8 cellular contexts compared by ENCODE assay signal in genomic region chr2:237731663-237732062, GRCh38.
DNase-seq lines count a peak whose midpoint lies in the region; ATAC-seq and TF ChIP-seq lines count a peak whose summit lies in the region.

No MANE protein-coding gene starts in this region.

- peak overlapping the region; percentile 9 to 65 for H3K27ac ChIP-seq in left lung
- H3K27ac ChIP-seq in thoracic aorta: peak overlapping the region; percentile 75 to 80
- H3K27ac ChIP-seq in WERI-Rb-1: no peak overlapping the region

- peak overlapping the region; percentile 90 for H3K27ac Mint-ChIP-seq in activated naive CD4-positive, alpha-beta T cell treated with anti-CD3 and anti-CD28 coated beads, Interleukin-2, amount 50 U/mL, for 24 hours

- ATAC-seq in left lung (peak; percentile 63), thoracic aorta (ENCODE audit: insufficient number of reproducible peaks, low FRiP score, low read depth) (peak; percentile 69), HG02588 (IDR thresholded peaks at IDR 0.05; ENCODE audit: unreplicated experiment) (no peak)

- H3K4me1 ChIP-seq in left lung (peaks cover 44 to 100% of the 10 kb centered on the region in 2 donors), thoracic aorta (ENCODE audit: control insufficient read depth in 1 of 2, low read depth in 2 of 2) (peaks cover 32 to 69% of the 10 kb centered on the region in 2 donors)

- H3K9me3 ChIP-seq in left lung (no peaks in the 10 kb centered on the region), thoracic aorta (no peaks in the 10 kb centered on the region), WERI-Rb-1 (ENCODE audit: severe bottlenecking) (no peaks in the 10 kb centered on the region)

- H3K4me3 Mint-ChIP-seq in activated naive CD4-positive, alpha-beta T cell treated with anti-CD3 and anti-CD28 coated beads, Interleukin-2, amount 50 U/mL, for 24 hours: peak overlapping the region; percentile 70

- peaks cover 4% of the 10 kb centered on the region for H3K36me3 Mint-ChIP-seq in activated naive CD4-positive, alpha-beta T cell treated with anti-CD3 and anti-CD28 coated beads, Interleukin-2, amount 50 U/mL, for 24 hours

- DNase-seq in AG08395 (ENCODE audit: low spot score) (peak; percentile 66), LHCN-M2 (ENCODE audit: low read depth) (peak; percentile 82), left lung (no peak), thoracic aorta (ENCODE audit: low spot score) (no peak), WERI-Rb-1 (no peak), mesenteric fat pad (ENCODE audit: low spot score) (no peak)

- no peaks in the 10 kb centered on the region for H3K27me3 Mint-ChIP-seq in activated naive CD4-positive, alpha-beta T cell treated with anti-CD3 and anti-CD28 coated beads, Interleukin-2, amount 50 U/mL, for 24 hours

- intact Hi-C loops in left lung (cut with DNase I): no loop called here

- no peaks in the 10 kb centered on the region for H3K27me3 ChIP-seq in left lung
- H3K27me3 ChIP-seq in thoracic aorta (replicated peaks; ENCODE audit: insufficient read depth): no peaks in the 10 kb centered on the region
- H3K27me3 ChIP-seq in WERI-Rb-1 (ENCODE audit: insufficient read depth, low read depth, severe bottlenecking): no peaks in the 10 kb centered on the region

- H3K4me3 ChIP-seq in left lung: no peak overlapping the region
- H3K4me3 ChIP-seq in thoracic aorta: peak overlapping the region; percentile 18
- H3K4me3 ChIP-seq in WERI-Rb-1 (ENCODE audit: low read depth, low read length): no peak overlapping the region

- TF ChIP-seq CTCF in left lung (IDR thresholded peaks at IDR 0.05): no peak
- no peak for TF ChIP-seq CTCF in thoracic aorta (IDR thresholded peaks at IDR 0.05)
- no peak for TF ChIP-seq CTCF in WERI-Rb-1 (IDR thresholded peaks at IDR 0.05; ENCODE audit: low read depth, low read length)

- H3K4me1 Mint-ChIP-seq in activated naive CD4-positive, alpha-beta T cell treated with anti-CD3 and anti-CD28 coated beads, Interleukin-2, amount 50 U/mL, for 24 hours: peaks cover 73% of the 10 kb centered on the region

- H3K36me3 ChIP-seq in left lung (peaks cover 0 to 21% of the 10 kb centered on the region in 2 donors), thoracic aorta (peaks cover 4% of the 10 kb centered on the region), WERI-Rb-1 (no peaks in the 10 kb centered on the region)

- no peaks in the 10 kb centered on the region for H3K9me3 Mint-ChIP-seq in activated naive CD4-positive, alpha-beta T cell treated with anti-CD3 and anti-CD28 coated beads, Interleukin-2, amount 50 U/mL, for 24 hours

Comparison
In these comparisons a context has a peak if more than half of its experiments do, and no peak if none do; other contexts are left out.
1. DNase-seq: peak in AG08395 (single experiment) and LHCN-M2 (single experiment); none in left lung (0 of 2), thoracic aorta (single experiment), WERI-Rb-1 (single experiment) and mesenteric fat pad (single experiment).